ENCODE assay signal across 13 cellular contexts in the genomic region with DNA sequence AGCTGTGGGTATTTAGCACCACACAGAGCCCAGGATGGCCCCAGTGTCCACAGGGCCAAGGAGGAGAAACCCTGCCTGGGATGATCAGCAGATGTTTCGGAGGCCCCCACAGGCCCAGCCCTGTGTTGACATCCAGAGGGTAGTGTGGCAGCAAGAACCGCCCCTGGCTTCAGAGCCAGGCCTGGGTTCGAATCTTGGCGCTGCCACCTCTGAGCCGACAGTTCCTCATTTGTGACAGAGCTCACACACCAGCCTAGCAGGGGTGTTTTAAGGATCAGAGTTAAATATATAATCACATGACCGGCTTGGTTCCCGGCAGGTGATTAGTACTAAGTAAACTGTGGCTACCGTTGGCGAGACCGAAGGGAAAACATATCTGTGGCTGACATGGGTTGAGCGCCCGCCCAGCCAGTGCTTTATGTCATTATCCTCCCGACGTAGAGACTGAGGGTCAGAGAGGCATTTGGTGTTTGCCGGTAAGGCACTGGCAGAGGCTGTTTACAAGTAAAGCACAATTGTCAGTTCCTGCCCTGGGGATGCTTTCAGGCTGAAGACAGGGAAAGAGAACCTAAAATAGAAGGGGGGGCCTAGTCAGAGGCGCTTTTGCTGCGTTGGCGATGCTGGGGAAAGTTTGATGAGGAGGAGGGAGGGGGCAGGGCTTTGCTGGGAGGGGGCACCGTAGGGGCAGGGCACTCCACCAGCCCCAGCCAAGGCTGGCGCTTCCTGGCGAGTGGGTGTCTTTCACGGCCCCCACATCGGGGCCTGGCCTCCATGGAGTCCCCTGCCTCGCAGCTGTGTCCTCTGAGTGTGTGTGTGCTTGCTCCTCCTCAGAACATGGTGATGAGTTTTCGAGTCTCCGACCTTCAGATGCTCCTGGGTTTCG. TPM values are rescaled to one million over a fixed set of nuclear protein-coding genes. Genes with fewer than 3 reads are reported as not detected.
DNase-seq lines count a peak whose midpoint lies in the region; ATAC-seq, FAIRE-seq and TF ChIP-seq lines count a peak whose summit lies in the region.
"Had no signal": no experiment of that assay in that cellular context is flagged by ENCODE, and none has a peak within 500 bp of the region (broad histone marks: within the 10 kb centered on the region; RNA-seq: fewer than 3 reads in every experiment).

No MANE protein-coding gene starts in this region.

- H3K27ac ChIP-seq in HepG2 (ENCODE audit: extremely low read length, insufficient read depth, low read length) (no peak overlapping the region), temporal lobe (ENCODE audit: low read depth, low read length) (peak overlapping the region; percentile 97)
- H3K27ac ChIP-seq: GM23248 had no signal

- in situ Hi-C loops in HepG2 (cut with HindIII; ENCODE audit: extremely low pct_ligation_motif_present, low pct_unique_long_range_greater_than_20kb), result no loop called here

- 0 out of 2 replicates have a peak, but pooled peaks cover 9% of the 10 kb centered on the region for H4K20me1 ChIP-seq in HepG2 (ENCODE audit: insufficient read depth, low read length)

- no TSS peak for BruUV-seq in HepG2 (replicated peaks; lab: Mats Ljungman, UMichigan)

- H3K4me1 Mint-ChIP-seq in activated naive CD8-positive, alpha-beta T cell treated with anti-CD3 and anti-CD28 coated beads, Interleukin-2, amount 10 ng/mL, durations not matched to agents 7 days and 5 days, result peaks cover 9% of the 10 kb centered on the region
- H3K4me1 Mint-ChIP-seq in activated naive CD8-positive, alpha-beta T cell treated with anti-CD3 and anti-CD28 coated beads, Interleukin-2, amount 50 U/mL, for 24 hours, result peaks cover 25% of the 10 kb centered on the region

- no peak overlapping the region for H2AFZ ChIP-seq in HepG2 (ENCODE audit: low read length)
- H2AFZ ChIP-seq: GM23248 had no signal

- H3K4me3 Mint-ChIP-seq in activated naive CD8-positive, alpha-beta T cell treated with anti-CD3 and anti-CD28 coated beads, Interleukin-2, amount 10 ng/mL, durations not matched to agents 7 days and 5 days, result no peak overlapping the region
- no peak overlapping the region for H3K4me3 Mint-ChIP-seq in activated naive CD8-positive, alpha-beta T cell treated with anti-CD3 and anti-CD28 coated beads, Interleukin-2, amount 50 U/mL, for 24 hours

- H3K27me3 Mint-ChIP-seq in activated naive CD8-positive, alpha-beta T cell treated with anti-CD3 and anti-CD28 coated beads, Interleukin-2, amount 10 ng/mL, durations not matched to agents 7 days and 5 days, result no peaks in the 10 kb centered on the region
- H3K27me3 Mint-ChIP-seq in activated naive CD8-positive, alpha-beta T cell treated with anti-CD3 and anti-CD28 coated beads, Interleukin-2, amount 50 U/mL, for 24 hours, result no peaks in the 10 kb centered on the region

- CTCF ChIA-PET in HepG2 (lab: Yijun Ruan, JAX; ENCODE audit: low intra/inter-chr PET ratio, low total read pairs), result no interaction called here

- TF ChIP-seq EP300 in HepG2 (IDR thresholded peaks at IDR 0.05; ENCODE audit: low read depth in 2 of 2, low read length in 2 of 2) (no peak), HepG2 (CRISPR knock-in tag; IDR thresholded peaks at IDR 0.05; ENCODE audit: borderline replicate concordance) (no peak)

- TF ChIP-seq POLR2A in HepG2 (IDR thresholded peaks at IDR 0.05; ENCODE audit: insufficient read depth in 1 of 2, low read depth in 2 of 2, low read length in 2 of 2), result no peak

- peak overlapping the region; percentile 13 for H3K27ac Mint-ChIP-seq in activated naive CD8-positive, alpha-beta T cell treated with anti-CD3 and anti-CD28 coated beads, Interleukin-2, amount 10 ng/mL, durations not matched to agents 7 days and 5 days
- H3K27ac Mint-ChIP-seq in activated naive CD8-positive, alpha-beta T cell treated with anti-CD3 and anti-CD28 coated beads, Interleukin-2, amount 50 U/mL, for 24 hours, result no peak overlapping the region

- H3K4me3 ChIP-seq in HepG2 (replicated peaks in 1 of 3; ENCODE audit: insufficient read depth in 1 of 3, low read depth in 2 of 3, low read length in 3 of 3), result no peak overlapping the region
- H3K4me3 ChIP-seq: GM23248, heart left ventricle, lung had no signal

- H3K9ac ChIP-seq in HepG2 (ENCODE audit: insufficient read depth, low read depth, low read length), result 0 out of 2 replicates have a peak overlapping the region, but pooled peaks have one; percentile 22
- H3K9ac ChIP-seq: GM23248 had no signal

- H3K4me2 ChIP-seq in HepG2 (ENCODE audit: low read depth, low read length), result no peak overlapping the region

- no peak for ATAC-seq in activated naive CD8-positive, alpha-beta T cell treated with anti-CD3 and anti-CD28 coated beads, Interleukin-2, amount 10 ng/mL, durations not matched to agents 7 days and 5 days (ENCODE audit: low read depth)
- ATAC-seq in activated naive CD8-positive, alpha-beta T cell treated with anti-CD3 and anti-CD28 coated beads, Interleukin-2, amount 50 U/mL, for 24 hours, result no peak
- ATAC-seq in HepG2 (no peak), HG03025 (IDR thresholded peaks at IDR 0.05; ENCODE audit: low FRiP score, unreplicated experiment) (no peak), GM19463 (IDR thresholded peaks at IDR 0.05; ENCODE audit: unreplicated experiment) (no peak), HG03108 (IDR thresholded peaks at IDR 0.05; ENCODE audit: unreplicated experiment) (no peak)

- no peak for DNase-seq in activated naive CD8-positive, alpha-beta T cell treated with anti-CD3 and anti-CD28 coated beads, Interleukin-2, amount 10 ng/mL, durations not matched to agents 7 days and 5 days
- DNase-seq in activated naive CD8-positive, alpha-beta T cell treated with anti-CD3 and anti-CD28 coated beads, Interleukin-2, amount 50 U/mL, for 24 hours, result no peak
- DNase-seq in SHP77 treated with DMSO at 0.1 percent for 48 hours (lab: John Stamatoyannopoulos, UW) (peak; percentile 81), HepG2 (ENCODE audit: low spot score) (no peak)
- DNase-seq: activated T-cell treated with anti-CD3 and anti-CD28 coated beads, Interleukin-2, amount 50 U/mL, for 48 hours; GM23248; heart left ventricle; occipital lobe had no signal

- H3K9me3 ChIP-seq in HepG2 (ENCODE audit: low read length), result no peaks in the 10 kb centered on the region
- H3K9me3 ChIP-seq: heart left ventricle had no signal

- H3K79me2 ChIP-seq in HepG2 (ENCODE audit: insufficient read depth, low read length), result peaks cover 34% of the 10 kb centered on the region

- peaks cover 2% of the 10 kb centered on the region for H3K36me3 Mint-ChIP-seq in activated naive CD8-positive, alpha-beta T cell treated with anti-CD3 and anti-CD28 coated beads, Interleukin-2, amount 10 ng/mL, durations not matched to agents 7 days and 5 days
- no peaks in the 10 kb centered on the region for H3K36me3 Mint-ChIP-seq in activated naive CD8-positive, alpha-beta T cell treated with anti-CD3 and anti-CD28 coated beads, Interleukin-2, amount 50 U/mL, for 24 hours (ENCODE audit: low read depth)

- no peak for TF ChIP-seq CTCF in HepG2 (CRISPR knock-in tag; IDR thresholded peaks at IDR 0.05)

- H3K27me3 ChIP-seq in HepG2 (ENCODE audit: control insufficient read depth in 1 of 2, insufficient read depth in 2 of 2, low read length in 2 of 2), result no peaks in the 10 kb centered on the region; a peak in 1 of 5 replicates
- H3K27me3 ChIP-seq: heart left ventricle had no signal

- 94% methylated on average over 21 of the region's 27 CpGs for WGBS in HepG2 (ENCODE audit: low lambda C conversion rate)

- POLR2A ChIA-PET in activated naive CD8-positive, alpha-beta T cell treated with anti-CD3 and anti-CD28 coated beads, Interleukin-2, amount 10 ng/mL, durations not matched to agents 7 days and 5 days (lab: Charles Lee), result interaction anchor here (1.1 kb wide), 1 partner anchor 27 kb away, joined by 3 read pairs; a partner anchor contains a TSS
- POLR2A ChIA-PET in HepG2 (lab: Yijun Ruan, JAX), result no interaction called here

- intact Hi-C loops in HepG2 (cut with micrococcal nuclease; ENCODE audit: unreplicated experiment), result no loop called here

- H3K9me3 Mint-ChIP-seq in activated naive CD8-positive, alpha-beta T cell treated with anti-CD3 and anti-CD28 coated beads, Interleukin-2, amount 10 ng/mL, durations not matched to agents 7 days and 5 days, result no peaks in the 10 kb centered on the region
- H3K9me3 Mint-ChIP-seq in activated naive CD8-positive, alpha-beta T cell treated with anti-CD3 and anti-CD28 coated beads, Interleukin-2, amount 50 U/mL, for 24 hours, result no peaks in the 10 kb centered on the region

- TF ChIP-seq RAD21 in HepG2 (CRISPR knock-in tag; IDR thresholded peaks at IDR 0.05), result no peak

- no peak for FAIRE-seq in HepG2 (lab: Jason Lieb, UNC)

- H3K36me3 ChIP-seq in HepG2 (replicated peaks in 1 of 2; ENCODE audit: control insufficient read depth in 1 of 2, insufficient read depth in 2 of 2, low read length in 2 of 2), result peaks cover 15 to 29% of the 10 kb centered on the region in 2 experiments; a peak in 4 of 5 replicates

- peaks cover 23% of the 10 kb centered on the region for H3K4me1 ChIP-seq in HepG2 (ENCODE audit: insufficient read depth, low read length)

RNA-seq across cellular contexts. Expression of a gene that starts 4.8 kb away (rescaled TPM):
- 10 to 100 TPM; 32.1 to 38.3 TPM for total RNA-seq in activated naive CD8-positive, alpha-beta T cell treated with anti-CD3 and anti-CD28 coated beads, Interleukin-2, amount 10 ng/mL, durations not matched to agents 7 days and 5 days
- 20.1 and 22.4 TPM in 2 replicates for total RNA-seq in HepG2 (2016; rRNA removed; fragmentation: Illumina TruSeq; extraction: Trizol)
- 4.3 and 5.1 TPM in 2 replicates for total RNA-seq in HepG2 (2016; cell fraction: cytosol; rRNA removed; fragmentation: Illumina TruSeq; extraction: Trizol; ENCODE audit: low read depth)
- total RNA-seq in HepG2 (2016; cell fraction: insoluble cytoplasmic fraction; rRNA removed; fragmentation: Illumina TruSeq; extraction: Trizol), result 16.7 and 23.3 TPM in 2 replicates
- total RNA-seq in HepG2 (2016; cell fraction: membrane; rRNA removed; fragmentation: Illumina TruSeq; extraction: Trizol), result 9.8 and 11.2 TPM in 2 replicates
- total RNA-seq in HepG2 (2016; cell fraction: nucleus; rRNA removed; fragmentation: Illumina TruSeq; extraction: Trizol), result 9.7 and 15.2 TPM in 2 replicates
- polyA plus RNA-seq in HepG2 (2011; rRNA removed), result 8.7 and 9.0 TPM in 2 replicates
- polyA plus RNA-seq in HepG2 (2011; cell fraction: cytosol; rRNA removed), result 11.2 and 43.1 TPM in 2 replicates
- 22.4 and 27.4 TPM in 2 replicates for polyA plus RNA-seq in HepG2 (2011; cell fraction: nucleus; rRNA removed)
- polyA plus RNA-seq in HepG2 (2012), result 19.1 and 20.7 TPM in 2 replicates
- polyA plus RNA-seq in HepG2 (2016; cell fraction: cytosol; fragmentation: Illumina TruSeq; extraction: Trizol; ENCODE audit: low read depth), result 3.3 and 3.5 TPM in 2 replicates
- 18.2 and 33.3 TPM in 2 replicates for polyA plus RNA-seq in HepG2 (2016; cell fraction: insoluble cytoplasmic fraction; fragmentation: Illumina TruSeq; extraction: Trizol; ENCODE audit: low read depth)
- 5.6 and 5.9 TPM in 2 replicates for polyA plus RNA-seq in HepG2 (2016; cell fraction: membrane; fragmentation: Illumina TruSeq; extraction: Trizol; ENCODE audit: low read depth)
- 36.3 and 39.1 TPM in 2 replicates for polyA plus RNA-seq in HepG2 (2016; cell fraction: nucleus; fragmentation: Illumina TruSeq; extraction: Trizol; ENCODE audit: insufficient read depth, low read depth)
- 12.2 and 13.9 TPM in 2 replicates for polyA minus RNA-seq in HepG2 (2011; rRNA and poly(A)+ RNA removed; ENCODE audit: low replicate concordance)
- polyA minus RNA-seq in HepG2 (2011; cell fraction: cytosol; rRNA and poly(A)+ RNA removed), result 5.1 and 7.7 TPM in 2 replicates
- 14.5 and 15.1 TPM in 2 replicates for polyA minus RNA-seq in HepG2 (2011; cell fraction: nucleus; rRNA and poly(A)+ RNA removed)
- 12.8 TPM for total RNA-seq in temporal lobe

RNA-seq across cellular contexts. Expression of a gene that starts 27.1 kb away (rescaled TPM):
- 1,000 to 10,000 TPM; 1,510 to 1,513 TPM for total RNA-seq in activated naive CD8-positive, alpha-beta T cell treated with anti-CD3 and anti-CD28 coated beads, Interleukin-2, amount 10 ng/mL, durations not matched to agents 7 days and 5 days
- total RNA-seq in HepG2 (2016; rRNA removed; fragmentation: Illumina TruSeq; extraction: Trizol), result 1,722 and 1,777 TPM in 2 replicates
- 663 and 837 TPM in 2 replicates for total RNA-seq in HepG2 (2016; cell fraction: cytosol; rRNA removed; fragmentation: Illumina TruSeq; extraction: Trizol; ENCODE audit: low read depth)
- 1,312 and 1,845 TPM in 2 replicates for total RNA-seq in HepG2 (2016; cell fraction: insoluble cytoplasmic fraction; rRNA removed; fragmentation: Illumina TruSeq; extraction: Trizol)
- total RNA-seq in HepG2 (2016; cell fraction: membrane; rRNA removed; fragmentation: Illumina TruSeq; extraction: Trizol), result 2,334 and 2,783 TPM in 2 replicates
- 709 and 773 TPM in 2 replicates for total RNA-seq in HepG2 (2016; cell fraction: nucleus; rRNA removed; fragmentation: Illumina TruSeq; extraction: Trizol)
- 1,441 and 1,465 TPM in 2 replicates for polyA plus RNA-seq in HepG2 (2011; rRNA removed)
- polyA plus RNA-seq in HepG2 (2011; cell fraction: cytosol; rRNA removed), result 1,619 and 2,301 TPM in 2 replicates
- 945 and 1,058 TPM in 2 replicates for polyA plus RNA-seq in HepG2 (2011; cell fraction: nucleus; rRNA removed)
- polyA plus RNA-seq in HepG2 (2012), result 2,825 and 3,817 TPM in 2 replicates
- polyA plus RNA-seq in HepG2 (2016; cell fraction: cytosol; fragmentation: Illumina TruSeq; extraction: Trizol; ENCODE audit: low read depth), result 660 and 778 TPM in 2 replicates
- polyA plus RNA-seq in HepG2 (2016; cell fraction: insoluble cytoplasmic fraction; fragmentation: Illumina TruSeq; extraction: Trizol; ENCODE audit: low read depth), result 1,198 and 1,548 TPM in 2 replicates
- polyA plus RNA-seq in HepG2 (2016; cell fraction: membrane; fragmentation: Illumina TruSeq; extraction: Trizol; ENCODE audit: low read depth), result 1,837 and 2,206 TPM in 2 replicates
- 1,012 and 1,080 TPM in 2 replicates for polyA plus RNA-seq in HepG2 (2016; cell fraction: nucleus; fragmentation: Illumina TruSeq; extraction: Trizol; ENCODE audit: insufficient read depth, low read depth)
- 1,462 and 3,209 TPM in 2 replicates for polyA minus RNA-seq in HepG2 (2011; rRNA and poly(A)+ RNA removed; ENCODE audit: low replicate concordance)
- polyA minus RNA-seq in HepG2 (2011; cell fraction: cytosol; rRNA and poly(A)+ RNA removed), result 1,805 and 1,823 TPM in 2 replicates
- 434 and 615 TPM in 2 replicates for polyA minus RNA-seq in HepG2 (2011; cell fraction: nucleus; rRNA and poly(A)+ RNA removed)
- total RNA-seq in temporal lobe, result 1,871 TPM

RNA-seq across cellular contexts. Expression of a gene that starts 41.4 kb away (rescaled TPM):
- 10 to 100 TPM; 44.8 to 49.8 TPM for total RNA-seq in activated naive CD8-positive, alpha-beta T cell treated with anti-CD3 and anti-CD28 coated beads, Interleukin-2, amount 10 ng/mL, durations not matched to agents 7 days and 5 days
- total RNA-seq in HepG2 (2016; rRNA removed; fragmentation: Illumina TruSeq; extraction: Trizol) (22.0 and 30.5 TPM in 2 replicates), temporal lobe (48.7 TPM)
- 5.0 and 5.5 TPM in 2 replicates for total RNA-seq in HepG2 (2016; cell fraction: cytosol; rRNA removed; fragmentation: Illumina TruSeq; extraction: Trizol; ENCODE audit: low read depth)
- total RNA-seq in HepG2 (2016; cell fraction: insoluble cytoplasmic fraction; rRNA removed; fragmentation: Illumina TruSeq; extraction: Trizol), result 18.7 and 32.5 TPM in 2 replicates
- 9.6 and 13.4 TPM in 2 replicates for total RNA-seq in HepG2 (2016; cell fraction: membrane; rRNA removed; fragmentation: Illumina TruSeq; extraction: Trizol)
- total RNA-seq in HepG2 (2016; cell fraction: nucleus; rRNA removed; fragmentation: Illumina TruSeq; extraction: Trizol), result 20.1 and 21.1 TPM in 2 replicates
- 37.3 and 51.9 TPM in 2 replicates for polyA plus RNA-seq in HepG2 (2011; rRNA removed)
- polyA plus RNA-seq in HepG2 (2011; cell fraction: cytosol; rRNA removed), result 36.9 and 42.7 TPM in 2 replicates
- 102 and 107 TPM in 2 replicates for polyA plus RNA-seq in HepG2 (2011; cell fraction: nucleus; rRNA removed)
- 20.1 and 33.8 TPM in 2 replicates for polyA plus RNA-seq in HepG2 (2012)
- polyA plus RNA-seq in HepG2 (2016; cell fraction: cytosol; fragmentation: Illumina TruSeq; extraction: Trizol; ENCODE audit: low read depth), result 2.6 and 2.9 TPM in 2 replicates
- 20.1 and 23.6 TPM in 2 replicates for polyA plus RNA-seq in HepG2 (2016; cell fraction: insoluble cytoplasmic fraction; fragmentation: Illumina TruSeq; extraction: Trizol; ENCODE audit: low read depth)
- polyA plus RNA-seq in HepG2 (2016; cell fraction: membrane; fragmentation: Illumina TruSeq; extraction: Trizol; ENCODE audit: low read depth), result 5.9 and 6.0 TPM in 2 replicates
- 45.3 and 46.8 TPM in 2 replicates for polyA plus RNA-seq in HepG2 (2016; cell fraction: nucleus; fragmentation: Illumina TruSeq; extraction: Trizol; ENCODE audit: insufficient read depth, low read depth)
- 44.0 and 66.3 TPM in 2 replicates for polyA minus RNA-seq in HepG2 (2011; rRNA and poly(A)+ RNA removed; ENCODE audit: low replicate concordance)
- polyA minus RNA-seq in HepG2 (2011; cell fraction: cytosol; rRNA and poly(A)+ RNA removed), result 15.7 and 22.0 TPM in 2 replicates
- 24.7 and 27.2 TPM in 2 replicates for polyA minus RNA-seq in HepG2 (2011; cell fraction: nucleus; rRNA and poly(A)+ RNA removed)

RNA-seq across cellular contexts. Expression of a gene that starts 54.4 kb away (rescaled TPM):
- 10 to 100 TPM; 60.6 to 61.5 TPM for total RNA-seq in activated naive CD8-positive, alpha-beta T cell treated with anti-CD3 and anti-CD28 coated beads, Interleukin-2, amount 10 ng/mL, durations not matched to agents 7 days and 5 days
- 3.5 and 3.6 TPM in 2 replicates for total RNA-seq in HepG2 (2016; rRNA removed; fragmentation: Illumina TruSeq; extraction: Trizol)
- total RNA-seq in HepG2 (2016; cell fraction: cytosol; rRNA removed; fragmentation: Illumina TruSeq; extraction: Trizol; ENCODE audit: low read depth), result 1.8 TPM in 2 replicates
- total RNA-seq in HepG2 (2016; cell fraction: insoluble cytoplasmic fraction; rRNA removed; fragmentation: Illumina TruSeq; extraction: Trizol), result 2.7 and 3.2 TPM in 2 replicates
- 3.7 and 4.3 TPM in 2 replicates for total RNA-seq in HepG2 (2016; cell fraction: membrane; rRNA removed; fragmentation: Illumina TruSeq; extraction: Trizol)
- total RNA-seq in HepG2 (2016; cell fraction: nucleus; rRNA removed; fragmentation: Illumina TruSeq; extraction: Trizol), result 3.0 and 3.1 TPM in 2 replicates
- 4.0 and 5.5 TPM in 2 replicates for polyA plus RNA-seq in HepG2 (2011; rRNA removed)
- 2.9 and 4.8 TPM in 2 replicates for polyA plus RNA-seq in HepG2 (2011; cell fraction: cytosol; rRNA removed)
- 23.5 and 34.3 TPM in 2 replicates for polyA plus RNA-seq in HepG2 (2011; cell fraction: nucleus; rRNA removed)
- 4.7 and 6.0 TPM in 2 replicates for polyA plus RNA-seq in HepG2 (2012)
- polyA plus RNA-seq in HepG2 (2016; cell fraction: cytosol; fragmentation: Illumina TruSeq; extraction: Trizol; ENCODE audit: low read depth), result 0.96 and 1.2 TPM in 2 replicates
- polyA plus RNA-seq in HepG2 (2016; cell fraction: insoluble cytoplasmic fraction; fragmentation: Illumina TruSeq; extraction: Trizol; ENCODE audit: low read depth), result 4.5 and 4.8 TPM in 2 replicates
- polyA plus RNA-seq in HepG2 (2016; cell fraction: membrane; fragmentation: Illumina TruSeq; extraction: Trizol; ENCODE audit: low read depth), result 2.7 and 3.0 TPM in 2 replicates
- polyA plus RNA-seq in HepG2 (2016; cell fraction: nucleus; fragmentation: Illumina TruSeq; extraction: Trizol; ENCODE audit: insufficient read depth, low read depth), result 9.7 and 9.9 TPM in 2 replicates
- polyA minus RNA-seq in HepG2 (2011; rRNA and poly(A)+ RNA removed; ENCODE audit: low replicate concordance), result 4.3 and 12.1 TPM in 2 replicates
- polyA minus RNA-seq in HepG2 (2011; cell fraction: cytosol; rRNA and poly(A)+ RNA removed), result 9.4 and 10.5 TPM in 2 replicates
- polyA minus RNA-seq in HepG2 (2011; cell fraction: nucleus; rRNA and poly(A)+ RNA removed), result 5.0 and 5.4 TPM in 2 replicates
- total RNA-seq in temporal lobe, result 2.7 TPM
